ENCODE assay signal across 1 cellular context in genomic region chr3:57952651-57953050, GRCh38.
TF ChIP-seq lines count a peak whose summit lies in the region.

No MANE protein-coding gene starts in this region.

TF ChIP-seq in K562, 482 proteins besides CTCF, POLR2A, EP300 and RAD21 (continued from another document):
- TF ChIP-seq CTCFL (IDR thresholded peaks at IDR 0.05; ENCODE audit: borderline replicate concordance, insufficient read depth, low read depth, low read length, poor library complexity, severe bottlenecking) (no peak), CXXC5 (CRISPR knock-in tag; IDR thresholded peaks at IDR 0.05) (no peak), ZNF324 (CRISPR knock-in tag; IDR thresholded peaks at IDR 0.05) (no peak), PHB (CRISPR knock-in tag; IDR thresholded peaks at IDR 0.05) (no peak), RBM25 (IDR thresholded peaks at IDR 0.05; ENCODE audit: low read depth, low read length, severe bottlenecking) (peak; percentile 93), PCBP2 (IDR thresholded peaks at IDR 0.05; ENCODE audit: low read depth, low read length, poor library complexity, severe bottlenecking) (no peak), ZNF174 (CRISPR knock-in tag; IDR thresholded peaks at IDR 0.05) (no peak), ZNF57 (CRISPR knock-in tag; IDR thresholded peaks at IDR 0.05) (no peak), SMAD1 (IDR thresholded peaks at IDR 0.05; ENCODE audit: low read depth, low read length, partially characterized antibody) (no peak), MECOM (CRISPR knock-in tag; IDR thresholded peaks at IDR 0.05) (no peak), FOXK1 (CRISPR knock-in tag; IDR thresholded peaks at IDR 0.05; ENCODE audit: borderline replicate concordance) (no peak), MEIS2 (IDR thresholded peaks at IDR 0.05; ENCODE audit: partially characterized antibody) (no peak), ELF2 (CRISPR knock-in tag; IDR thresholded peaks at IDR 0.05) (no peak), KHSRP (IDR thresholded peaks at IDR 0.05) (no peak), MCM7 (IDR thresholded peaks at IDR 0.05) (no peak), ZNF780A (CRISPR knock-in tag; IDR thresholded peaks at IDR 0.05) (no peak), NFATC3 (IDR thresholded peaks at IDR 0.05) (no peak)
- TF ChIP-seq, protein P1, sequence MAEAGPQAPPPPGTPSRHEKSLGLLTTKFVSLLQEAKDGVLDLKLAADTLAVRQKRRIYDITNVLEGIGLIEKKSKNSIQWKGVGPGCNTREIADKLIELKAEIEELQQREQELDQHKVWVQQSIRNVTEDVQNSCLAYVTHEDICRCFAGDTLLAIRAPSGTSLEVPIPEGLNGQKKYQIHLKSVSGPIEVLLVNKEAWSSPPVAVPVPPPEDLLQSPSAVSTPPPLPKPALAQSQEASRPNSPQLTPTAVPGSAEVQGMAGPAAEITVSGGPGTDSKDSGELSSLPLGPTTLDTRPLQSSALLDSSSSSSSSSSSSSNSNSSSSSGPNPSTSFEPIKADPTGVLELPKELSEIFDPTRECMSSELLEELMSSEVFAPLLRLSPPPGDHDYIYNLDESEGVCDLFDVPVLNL (CRISPR knock-in tag; IDR thresholded peaks at IDR 0.05; ENCODE audit: low read depth): no peak
- TF ChIP-seq, protein P2, sequence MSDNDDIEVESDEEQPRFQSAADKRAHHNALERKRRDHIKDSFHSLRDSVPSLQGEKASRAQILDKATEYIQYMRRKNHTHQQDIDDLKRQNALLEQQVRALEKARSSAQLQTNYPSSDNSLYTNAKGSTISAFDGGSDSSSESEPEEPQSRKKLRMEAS (CRISPR knock-in tag; IDR thresholded peaks at IDR 0.05): no peak
- TF ChIP-seq, protein P3, sequence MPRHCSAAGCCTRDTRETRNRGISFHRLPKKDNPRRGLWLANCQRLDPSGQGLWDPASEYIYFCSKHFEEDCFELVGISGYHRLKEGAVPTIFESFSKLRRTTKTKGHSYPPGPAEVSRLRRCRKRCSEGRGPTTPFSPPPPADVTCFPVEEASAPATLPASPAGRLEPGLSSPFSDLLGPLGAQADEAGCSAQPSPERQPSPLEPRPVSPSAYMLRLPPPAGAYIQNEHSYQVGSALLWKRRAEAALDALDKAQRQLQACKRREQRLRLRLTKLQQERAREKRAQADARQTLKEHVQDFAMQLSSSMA (CRISPR knock-in tag; IDR thresholded peaks at IDR 0.05): no peak
- TF ChIP-seq, protein P4, sequence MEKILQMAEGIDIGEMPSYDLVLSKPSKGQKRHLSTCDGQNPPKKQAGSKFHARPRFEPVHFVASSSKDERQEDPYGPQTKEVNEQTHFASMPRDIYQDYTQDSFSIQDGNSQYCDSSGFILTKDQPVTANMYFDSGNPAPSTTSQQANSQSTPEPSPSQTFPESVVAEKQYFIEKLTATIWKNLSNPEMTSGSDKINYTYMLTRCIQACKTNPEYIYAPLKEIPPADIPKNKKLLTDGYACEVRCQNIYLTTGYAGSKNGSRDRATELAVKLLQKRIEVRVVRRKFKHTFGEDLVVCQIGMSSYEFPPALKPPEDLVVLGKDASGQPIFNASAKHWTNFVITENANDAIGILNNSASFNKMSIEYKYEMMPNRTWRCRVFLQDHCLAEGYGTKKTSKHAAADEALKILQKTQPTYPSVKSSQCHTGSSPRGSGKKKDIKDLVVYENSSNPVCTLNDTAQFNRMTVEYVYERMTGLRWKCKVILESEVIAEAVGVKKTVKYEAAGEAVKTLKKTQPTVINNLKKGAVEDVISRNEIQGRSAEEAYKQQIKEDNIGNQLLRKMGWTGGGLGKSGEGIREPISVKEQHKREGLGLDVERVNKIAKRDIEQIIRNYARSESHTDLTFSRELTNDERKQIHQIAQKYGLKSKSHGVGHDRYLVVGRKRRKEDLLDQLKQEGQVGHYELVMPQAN (IDR thresholded peaks at IDR 0.05; ENCODE audit: borderline replicate concordance): no peak
- TF ChIP-seq, protein P5, sequence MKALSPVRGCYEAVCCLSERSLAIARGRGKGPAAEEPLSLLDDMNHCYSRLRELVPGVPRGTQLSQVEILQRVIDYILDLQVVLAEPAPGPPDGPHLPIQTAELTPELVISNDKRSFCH (CRISPR knock-in tag; IDR thresholded peaks at IDR 0.05): no peak
- TF ChIP-seq, protein P5 (tag; IDR thresholded peaks at IDR 0.05): no peak
- TF ChIP-seq, protein P6, sequence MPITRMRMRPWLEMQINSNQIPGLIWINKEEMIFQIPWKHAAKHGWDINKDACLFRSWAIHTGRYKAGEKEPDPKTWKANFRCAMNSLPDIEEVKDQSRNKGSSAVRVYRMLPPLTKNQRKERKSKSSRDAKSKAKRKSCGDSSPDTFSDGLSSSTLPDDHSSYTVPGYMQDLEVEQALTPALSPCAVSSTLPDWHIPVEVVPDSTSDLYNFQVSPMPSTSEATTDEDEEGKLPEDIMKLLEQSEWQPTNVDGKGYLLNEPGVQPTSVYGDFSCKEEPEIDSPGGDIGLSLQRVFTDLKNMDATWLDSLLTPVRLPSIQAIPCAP (CRISPR knock-in tag; IDR thresholded peaks at IDR 0.05; ENCODE audit: borderline replicate concordance): no peak
